Comparison of ENCODE assay signal across 1 cellular context in genomic region chr5:6572086-6572824, GRCh38.
TF ChIP-seq lines count a peak whose summit lies in the region.

No MANE protein-coding gene starts in this region.

TF ChIP-seq in HepG2, 621 proteins besides CTCF, POLR2A, EP300 and RAD21:
- TF ChIP-seq ZFY (CRISPR knock-in tag; IDR thresholded peaks at IDR 0.05) (no peak), MED1 (CRISPR knock-in tag; IDR thresholded peaks at IDR 0.05) (no peak), SKI (IDR thresholded peaks at IDR 0.05; ENCODE audit: partially characterized antibody) (no peak), ZFP62 (CRISPR knock-in tag; IDR thresholded peaks at IDR 0.05) (no peak), E2F2 (CRISPR knock-in tag; IDR thresholded peaks at IDR 0.05; ENCODE audit: borderline replicate concordance) (no peak), TCF7 (IDR thresholded peaks at IDR 0.05; ENCODE audit: low read depth) (no peak), HMG20A (CRISPR knock-in tag; IDR thresholded peaks at IDR 0.05; ENCODE audit: borderline replicate concordance) (no peak), PHF8 (CRISPR knock-in tag; IDR thresholded peaks at IDR 0.05) (no peak)
